Comparison of ENCODE assay signal across 17 cellular contexts in genomic region chr2:40192864-40193669, GRCh38.
DNase-seq lines count a peak whose midpoint lies in the region; ATAC-seq and TF ChIP-seq lines count a peak whose summit lies in the region.
"Had no signal": no experiment of that assay in that cellular context is flagged by ENCODE, and none has a peak within 500 bp of the region (broad histone marks: within the 10 kb centered on the region; RNA-seq: fewer than 3 reads in every experiment).

No MANE protein-coding gene starts in this region.

- H3K27me3 Mint-ChIP-seq in MCF 10A (ENCODE audit: insufficient read depth, unreplicated experiment) = no peaks in the 10 kb centered on the region
- H3K27me3 Mint-ChIP-seq: activated naive CD8-positive, alpha-beta T cell treated with anti-CD3 and anti-CD28 coated beads, Interleukin-2, amount 50 U/mL, for 24 hours had no signal

- POLR2A ChIA-PET in MCF 10A (lab: Yijun Ruan, JAX) = interaction anchor here (1.3 kb wide), 2 partner anchors 27 to 88 kb away, joined by 3 to 4 read pairs; no protein-coding TSS in a partner anchor

- no peak overlapping the region for H3K27ac Mint-ChIP-seq in MCF 10A (ENCODE audit: low read depth, unreplicated experiment)
- H3K27ac Mint-ChIP-seq: activated naive CD8-positive, alpha-beta T cell treated with anti-CD3 and anti-CD28 coated beads, Interleukin-2, amount 50 U/mL, for 24 hours; activated T-cell treated with anti-CD3 and anti-CD28 coated beads, Interleukin-2, amount 50 U/mL, for 72 hours; nephron progenitor cell; stimulated activated effector memory CD8-positive, alpha-beta T cell treated with anti-CD3 and anti-CD28 coated beads, Interleukin-12 subunit alpha, Interleukin-12 subunit beta, amount 100 ng/mL, for 72 hours had no signal

- peaks cover 10% of the 10 kb centered on the region for H3K4me1 Mint-ChIP-seq in MCF 10A (ENCODE audit: insufficient read depth, unreplicated experiment)
- H3K4me1 Mint-ChIP-seq: activated naive CD8-positive, alpha-beta T cell treated with anti-CD3 and anti-CD28 coated beads, Interleukin-2, amount 50 U/mL, for 24 hours; stimulated activated effector memory CD8-positive, alpha-beta T cell treated with anti-CD3 and anti-CD28 coated beads, Interleukin-12 subunit alpha, Interleukin-12 subunit beta, amount 100 ng/mL, for 72 hours had no signal

- TF ChIP-seq CTCF in MCF 10A (IDR thresholded peaks at IDR 0.05; ENCODE audit: unreplicated experiment) (no peak), breast epithelium (IDR thresholded peaks at IDR 0.05) (no peak), tibial artery (IDR thresholded peaks at IDR 0.05) (no peak)

- H3K9me3 Mint-ChIP-seq in MCF 10A (ENCODE audit: unreplicated experiment) = no peaks in the 10 kb centered on the region
- H3K9me3 Mint-ChIP-seq: activated naive CD8-positive, alpha-beta T cell treated with anti-CD3 and anti-CD28 coated beads, Interleukin-2, amount 50 U/mL, for 24 hours; nephron progenitor cell had no signal

- no TSS peak for BruUV-seq in MCF 10A (replicated peaks; lab: Mats Ljungman, UMichigan)

- H3K9me3 ChIP-seq in breast epithelium (no peaks in the 10 kb centered on the region), right cardiac atrium (ENCODE audit: control insufficient read depth, low read length) (no peaks in the 10 kb centered on the region), tibial artery (no peaks in the 10 kb centered on the region)
- H3K9me3 ChIP-seq: lower lobe of right lung had no signal

- no peaks in the 10 kb centered on the region for H3K27me3 ChIP-seq in breast epithelium
- no peaks in the 10 kb centered on the region for H3K27me3 ChIP-seq in right cardiac atrium (ENCODE audit: control insufficient read depth, insufficient read depth)
- H3K27me3 ChIP-seq in tibial artery = no peaks in the 10 kb centered on the region

- intact Hi-C loops in MCF 10A (cut with micrococcal nuclease) (no loop called here), breast epithelium (cut with DNase I; ENCODE audit: low total_unique reads) (no loop called here), right cardiac atrium (cut with DNase I) (no loop called here), tibial artery (cut with DNase I; ENCODE audit: low total_unique reads) (no loop called here)

- 85% methylated on average over 6 of the region's 6 CpGs for WGBS in right cardiac atrium

- no peak overlapping the region for H3K4me3 Mint-ChIP-seq in MCF 10A (ENCODE audit: unreplicated experiment)
- H3K4me3 Mint-ChIP-seq: activated naive CD8-positive, alpha-beta T cell treated with anti-CD3 and anti-CD28 coated beads, Interleukin-2, amount 50 U/mL, for 24 hours; activated T-cell treated with anti-CD3 and anti-CD28 coated beads, Interleukin-2, amount 50 U/mL, for 72 hours; nephron progenitor cell; stimulated activated effector memory CD8-positive, alpha-beta T cell treated with anti-CD3 and anti-CD28 coated beads, Interleukin-12 subunit alpha, Interleukin-12 subunit beta, amount 100 ng/mL, for 72 hours had no signal

- H3K4me1 ChIP-seq in breast epithelium (no peaks in the 10 kb centered on the region), right cardiac atrium (ENCODE audit: control insufficient read depth, insufficient read depth, low read length) (no peaks in the 10 kb centered on the region), tibial artery (no peaks in the 10 kb centered on the region)
- H3K4me1 ChIP-seq: lower lobe of right lung had no signal

- H3K36me3 Mint-ChIP-seq in MCF 10A (ENCODE audit: insufficient read depth, unreplicated experiment) = no peaks in the 10 kb centered on the region
- H3K36me3 Mint-ChIP-seq: stimulated activated effector memory CD8-positive, alpha-beta T cell treated with anti-CD3 and anti-CD28 coated beads, Interleukin-12 subunit alpha, Interleukin-12 subunit beta, amount 100 ng/mL, for 72 hours had no signal

- H3K36me3 ChIP-seq in breast epithelium (no peaks in the 10 kb centered on the region), tibial artery (no peaks in the 10 kb centered on the region)
- H3K36me3 ChIP-seq: lower lobe of right lung had no signal

- CTCF ChIA-PET in MCF 10A (lab: Yijun Ruan, JAX) = interaction anchor here (0.7 to 1.5 kb wide), 6 partner anchors 9 to 1591 kb away, joined by 3 to 7 read pairs (median 4); no protein-coding TSS in a partner anchor

- no peak overlapping the region for H3K4me3 ChIP-seq in breast epithelium
- H3K4me3 ChIP-seq in right cardiac atrium (ENCODE audit: low read length) = no peak overlapping the region
- H3K4me3 ChIP-seq in tibial artery = no peak overlapping the region
- H3K4me3 ChIP-seq: lower lobe of right lung had no signal

- TF ChIP-seq POLR2A in breast epithelium (IDR thresholded peaks at IDR 0.05) = no peak

- peak; percentile 85 for DNase-seq in MCF 10A (ENCODE audit: unreplicated experiment)
- no peak for DNase-seq in breast epithelium (ENCODE audit: low spot score in 2 of 2)
- DNase-seq in SK-N-DZ (ENCODE audit: low spot score) = peak; percentile 60
- peak; percentile 18 for DNase-seq in fibroblast of the conjunctiva (ENCODE audit: low read depth)
- no peak for DNase-seq in right cardiac atrium
- no peak for DNase-seq in stimulated activated CD4-positive, alpha-beta T cell treated with anti-CD3 and anti-CD28 coated beads, Interleukin-1b, Interleukin-23, amount 100 ng/mL, for 48 hours
- no peak for DNase-seq in tibial artery
- DNase-seq in NCI-H2171 treated with DMSO at 0.1 percent for 48 hours (lab: John Stamatoyannopoulos, UW) = no peak
- DNase-seq: activated naive CD8-positive, alpha-beta T cell treated with anti-CD3 and anti-CD28 coated beads, Interleukin-2, amount 50 U/mL, for 24 hours; activated T-cell treated with anti-CD3 and anti-CD28 coated beads, Interleukin-2, amount 50 U/mL, for 72 hours; lower lobe of right lung; NCI-H1436; NCI-H526; nephron progenitor cell; T-helper 9 cell had no signal

- no peak for ATAC-seq in right cardiac atrium
- ATAC-seq: activated naive CD8-positive, alpha-beta T cell treated with anti-CD3 and anti-CD28 coated beads, Interleukin-2, amount 50 U/mL, for 24 hours; activated T-cell treated with anti-CD3 and anti-CD28 coated beads, Interleukin-2, amount 50 U/mL, for 72 hours; lower lobe of right lung; sciatic nerve; stimulated activated effector memory CD8-positive, alpha-beta T cell treated with anti-CD3 and anti-CD28 coated beads, Interleukin-12 subunit alpha, Interleukin-12 subunit beta, amount 100 ng/mL, for 72 hours had no signal

- H3K27ac ChIP-seq in breast epithelium (no peak overlapping the region), right cardiac atrium (ENCODE audit: low read length) (no peak overlapping the region), tibial artery (no peak overlapping the region)
- H3K27ac ChIP-seq: lower lobe of right lung had no signal

Comparison
In these comparisons a context has a peak if more than half of its experiments do, and no peak if none do; other contexts are left out.
1. DNase-seq: peak in MCF 10A (single experiment), SK-N-DZ (single experiment) and fibroblast of the conjunctiva (single experiment); none in breast epithelium (0 of 2), right cardiac atrium (0 of 3), stimulated activated CD4-positive, alpha-beta T cell treated with anti-CD3 and anti-CD28 coated beads, Interleukin-1b, Interleukin-23, amount 100 ng/mL, for 48 hours (single experiment), tibial artery (0 of 2) and NCI-H2171 treated with DMSO at 0.1 percent for 48 hours (single experiment).